Comparison of ENCODE assay signal across 1 cellular context in genomic region chr3:142597898-142598297, GRCh38.
TF ChIP-seq lines count a peak whose summit lies in the region.

No MANE protein-coding gene starts in this region.

TF ChIP-seq in HCT116, 20 proteins besides CTCF, POLR2A, EP300 and RAD21 (continued from another document):
- TF ChIP-seq REST (IDR thresholded peaks at IDR 0.05; ENCODE audit: low read depth) (no peak), ATF3 (IDR thresholded peaks at IDR 0.05) (no peak), SIN3A (IDR thresholded peaks at IDR 0.05; ENCODE audit: low read depth) (no peak)
